1 cellular context compared by ENCODE assay signal in the genomic region with DNA sequence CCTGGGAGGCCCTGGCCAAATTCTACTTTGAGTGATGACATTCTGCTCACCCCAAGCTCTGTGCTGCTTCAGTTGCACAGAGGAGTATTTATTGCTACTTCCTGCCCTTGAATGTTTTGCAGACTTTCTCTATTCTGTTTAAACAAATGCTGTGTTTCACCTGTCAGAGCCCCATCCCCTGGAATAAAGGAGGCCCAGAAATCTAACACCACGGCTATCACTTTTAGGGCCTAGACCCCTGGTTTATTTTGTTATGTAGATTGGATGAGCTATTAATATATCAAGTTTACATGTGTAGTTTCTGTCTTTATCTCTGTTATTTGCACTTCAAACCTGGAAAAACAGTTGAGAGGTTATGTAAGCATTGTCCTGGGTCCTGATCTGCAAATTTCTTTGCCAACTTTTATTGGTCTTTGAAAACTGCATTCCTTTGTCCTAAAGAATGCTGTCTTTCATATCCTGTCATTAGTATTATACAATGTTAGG.
TF ChIP-seq lines count a peak whose summit lies in the region.

No MANE protein-coding gene starts in this region.

TF ChIP-seq in WTC11, 78 proteins besides CTCF, POLR2A, EP300 and RAD21 (continued from another document):
- TF ChIP-seq, protein P1, sequence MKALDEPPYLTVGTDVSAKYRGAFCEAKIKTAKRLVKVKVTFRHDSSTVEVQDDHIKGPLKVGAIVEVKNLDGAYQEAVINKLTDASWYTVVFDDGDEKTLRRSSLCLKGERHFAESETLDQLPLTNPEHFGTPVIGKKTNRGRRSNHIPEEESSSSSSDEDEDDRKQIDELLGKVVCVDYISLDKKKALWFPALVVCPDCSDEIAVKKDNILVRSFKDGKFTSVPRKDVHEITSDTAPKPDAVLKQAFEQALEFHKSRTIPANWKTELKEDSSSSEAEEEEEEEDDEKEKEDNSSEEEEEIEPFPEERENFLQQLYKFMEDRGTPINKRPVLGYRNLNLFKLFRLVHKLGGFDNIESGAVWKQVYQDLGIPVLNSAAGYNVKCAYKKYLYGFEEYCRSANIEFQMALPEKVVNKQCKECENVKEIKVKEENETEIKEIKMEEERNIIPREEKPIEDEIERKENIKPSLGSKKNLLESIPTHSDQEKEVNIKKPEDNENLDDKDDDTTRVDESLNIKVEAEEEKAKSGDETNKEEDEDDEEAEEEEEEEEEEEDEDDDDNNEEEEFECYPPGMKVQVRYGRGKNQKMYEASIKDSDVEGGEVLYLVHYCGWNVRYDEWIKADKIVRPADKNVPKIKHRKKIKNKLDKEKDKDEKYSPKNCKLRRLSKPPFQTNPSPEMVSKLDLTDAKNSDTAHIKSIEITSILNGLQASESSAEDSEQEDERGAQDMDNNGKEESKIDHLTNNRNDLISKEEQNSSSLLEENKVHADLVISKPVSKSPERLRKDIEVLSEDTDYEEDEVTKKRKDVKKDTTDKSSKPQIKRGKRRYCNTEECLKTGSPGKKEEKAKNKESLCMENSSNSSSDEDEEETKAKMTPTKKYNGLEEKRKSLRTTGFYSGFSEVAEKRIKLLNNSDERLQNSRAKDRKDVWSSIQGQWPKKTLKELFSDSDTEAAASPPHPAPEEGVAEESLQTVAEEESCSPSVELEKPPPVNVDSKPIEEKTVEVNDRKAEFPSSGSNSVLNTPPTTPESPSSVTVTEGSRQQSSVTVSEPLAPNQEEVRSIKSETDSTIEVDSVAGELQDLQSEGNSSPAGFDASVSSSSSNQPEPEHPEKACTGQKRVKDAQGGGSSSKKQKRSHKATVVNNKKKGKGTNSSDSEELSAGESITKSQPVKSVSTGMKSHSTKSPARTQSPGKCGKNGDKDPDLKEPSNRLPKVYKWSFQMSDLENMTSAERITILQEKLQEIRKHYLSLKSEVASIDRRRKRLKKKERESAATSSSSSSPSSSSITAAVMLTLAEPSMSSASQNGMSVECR (CRISPR knock-in tag; IDR thresholded peaks at IDR 0.05; ENCODE audit: borderline replicate concordance) = no peak
- TF ChIP-seq SOX15 (CRISPR knock-in tag; IDR thresholded peaks at IDR 0.05) (no peak), IRF2 (CRISPR knock-in tag; IDR thresholded peaks at IDR 0.05; ENCODE audit: borderline replicate concordance, low read depth) (no peak), ZNF263 (CRISPR knock-in tag; IDR thresholded peaks at IDR 0.05; ENCODE audit: low read depth) (no peak), NFE2L1 (CRISPR knock-in tag; IDR thresholded peaks at IDR 0.05) (no peak), ZNF416 (CRISPR knock-in tag; IDR thresholded peaks at IDR 0.05) (no peak)
- TF ChIP-seq, protein P2, sequence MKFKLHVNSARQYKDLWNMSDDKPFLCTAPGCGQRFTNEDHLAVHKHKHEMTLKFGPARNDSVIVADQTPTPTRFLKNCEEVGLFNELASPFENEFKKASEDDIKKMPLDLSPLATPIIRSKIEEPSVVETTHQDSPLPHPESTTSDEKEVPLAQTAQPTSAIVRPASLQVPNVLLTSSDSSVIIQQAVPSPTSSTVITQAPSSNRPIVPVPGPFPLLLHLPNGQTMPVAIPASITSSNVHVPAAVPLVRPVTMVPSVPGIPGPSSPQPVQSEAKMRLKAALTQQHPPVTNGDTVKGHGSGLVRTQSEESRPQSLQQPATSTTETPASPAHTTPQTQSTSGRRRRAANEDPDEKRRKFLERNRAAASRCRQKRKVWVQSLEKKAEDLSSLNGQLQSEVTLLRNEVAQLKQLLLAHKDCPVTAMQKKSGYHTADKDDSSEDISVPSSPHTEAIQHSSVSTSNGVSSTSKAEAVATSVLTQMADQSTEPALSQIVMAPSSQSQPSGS (CRISPR knock-in tag; IDR thresholded peaks at IDR 0.05; ENCODE audit: borderline replicate concordance, low read depth) = no peak
- TF ChIP-seq, protein P3, sequence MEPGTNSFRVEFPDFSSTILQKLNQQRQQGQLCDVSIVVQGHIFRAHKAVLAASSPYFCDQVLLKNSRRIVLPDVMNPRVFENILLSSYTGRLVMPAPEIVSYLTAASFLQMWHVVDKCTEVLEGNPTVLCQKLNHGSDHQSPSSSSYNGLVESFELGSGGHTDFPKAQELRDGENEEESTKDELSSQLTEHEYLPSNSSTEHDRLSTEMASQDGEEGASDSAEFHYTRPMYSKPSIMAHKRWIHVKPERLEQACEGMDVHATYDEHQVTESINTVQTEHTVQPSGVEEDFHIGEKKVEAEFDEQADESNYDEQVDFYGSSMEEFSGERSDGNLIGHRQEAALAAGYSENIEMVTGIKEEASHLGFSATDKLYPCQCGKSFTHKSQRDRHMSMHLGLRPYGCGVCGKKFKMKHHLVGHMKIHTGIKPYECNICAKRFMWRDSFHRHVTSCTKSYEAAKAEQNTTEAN (CRISPR knock-in tag; IDR thresholded peaks at IDR 0.05) = no peak
